8 cellular contexts compared by ENCODE assay signal in genomic region chr22:41831828-41832552, GRCh38. TPM values are rescaled to one million over a fixed set of nuclear protein-coding genes. Genes with fewer than 3 reads are reported as not detected.
DNase-seq lines count a peak whose midpoint lies in the region; ATAC-seq, FAIRE-seq and TF ChIP-seq lines count a peak whose summit lies in the region.

No MANE protein-coding gene starts in this region.

- peak overlapping the region; percentile 99 for H3K27ac ChIP-seq in caudate nucleus (ENCODE audit: low read depth, low read length)
- peak overlapping the region; percentile 86 for H3K27ac ChIP-seq in muscle layer of duodenum (ENCODE audit: low read length)

- DNase-seq in GM12864 (ENCODE audit: low read depth), result no peak
- DNase-seq in Jurkat, Clone E6-1 (ENCODE audit: low read depth, low spot score), result no peak
- DNase-seq in caudate nucleus (lab: John Stamatoyannopoulos, UW), result peak in 1 of 61 donors; percentile 68
- DNase-seq in globus pallidus (ENCODE audit: low spot score), result no peak
- no peak for DNase-seq in inferior parietal cortex (ENCODE audit: extremely low spot score)
- no peak for DNase-seq in RCC 7860 (ENCODE audit: low spot score)

- H3K4me1 ChIP-seq in muscle layer of duodenum (ENCODE audit: control insufficient read depth in 1 of 2, insufficient read depth in 2 of 2, low read length in 2 of 2), result peaks cover 6 to 9% of the 10 kb centered on the region in 2 donors

- no peak for ATAC-seq in HG02885 (IDR thresholded peaks at IDR 0.05; ENCODE audit: poor library complexity, unreplicated experiment)

- no peak for FAIRE-seq in RCC 7860 (lab: Jason Lieb, UNC)

- H3K9me3 ChIP-seq in muscle layer of duodenum (ENCODE audit: control insufficient read depth in 1 of 2, low read length in 2 of 2), result no peaks in the 10 kb centered on the region

- TF ChIP-seq CTCF in GM12864 (IDR thresholded peaks at IDR 0.05; ENCODE audit: low read depth, low read length, missing control alignments), result no peak

- H3K27me3 ChIP-seq in muscle layer of duodenum (ENCODE audit: low read depth, low read length), result no peaks in the 10 kb centered on the region

- peaks cover 0 to 13% of the 10 kb centered on the region in 2 donors for H3K36me3 ChIP-seq in muscle layer of duodenum (ENCODE audit: control insufficient read depth in 1 of 2, insufficient read depth in 2 of 2, low read length in 2 of 2)

- H3K4me3 ChIP-seq in GM12864 (ENCODE audit: low read depth, low read length), result peak overlapping the region; percentile 71
- H3K4me3 ChIP-seq in Jurkat, Clone E6-1 (ENCODE audit: low read length), result peak overlapping the region; percentile 81
- peak overlapping the region; percentile 63 to 82 for H3K4me3 ChIP-seq in muscle layer of duodenum (ENCODE audit: low read depth in 1 of 2, low read length in 2 of 2)

RNA-seq across cellular contexts. Expression of gene SREBF2, which starts 0.9 kb away (rescaled TPM):
- polyA plus RNA-seq in Jurkat, Clone E6-1 (2012; ENCODE audit: insufficient read depth, insufficient read length), result 96.2 TPM

RNA-seq across cellular contexts. Expression of gene CCDC134, which starts 31.5 kb away (rescaled TPM):
- 7.8 TPM for polyA plus RNA-seq in Jurkat, Clone E6-1 (2012; ENCODE audit: insufficient read depth, insufficient read length)
